ENCODE assay signal across 22 cellular contexts in genomic region chr6:125668071-125668470, GRCh38.
"Had no signal": no experiment of that assay in that cellular context is flagged by ENCODE, and none has a peak within 500 bp of the region (broad histone marks: within the 10 kb centered on the region; RNA-seq: fewer than 3 reads in every experiment).

No MANE protein-coding gene starts in this region.

- DNase-seq: activated B cell treated with CpG ODN at 0.5 μM for 24 hours; activated CD4-positive, alpha-beta T cell treated with anti-CD3 and anti-CD28 coated beads for 36 hours; activated CD4-positive, alpha-beta T cell treated with anti-CD3 and anti-CD28 coated beads, Interleukin-2, amount 50 U/mL, for 4 hours; activated CD8-positive, alpha-beta memory T cell treated with anti-CD3 and anti-CD28 coated beads for 24 hours; activated CD8-positive, alpha-beta memory T cell treated with anti-CD3 and anti-CD28 coated beads, Interleukin-2, amount 50 U/mL, for 4 hours; activated naive CD4-positive, alpha-beta T cell treated with Interleukin-2 at 50 U/mL for 16 hours; activated naive CD8-positive, alpha-beta T cell treated with anti-CD3 and anti-CD28 coated beads for 36 hours; activated T-cell treated with anti-CD3 and anti-CD28 coated beads, Interleukin-2, amount 50 U/mL, for 24 hours; colonic mucosa; heart right ventricle; left lung; stimulated activated CD4-positive, alpha-beta T cell treated with anti-CD3 and anti-CD28 coated beads, Interleukin-2, amount 100 ng/mL, for 48 hours; stimulated activated CD8-positive, alpha-beta memory T cell treated with anti-CD3 and anti-CD28 coated beads, Interleukin-4, amount 100 ng/mL, for 48 hours; stimulated activated naive B cell treated with anti-CD40 and anti-IgM and Interleukin-4, amounts not matched to agents 10 μg/mL and 1 μg/mL and 100 μg/mL, for 72 hours; SW 1271; T-helper 17 cell; upper lobe of right lung had no signal

- H3K27ac ChIP-seq: breast epithelium, colonic mucosa, epithelial cell of prostate, gastroesophageal sphincter, heart right ventricle, left lung, neutrophil, parathyroid adenoma, upper lobe of right lung had no signal

- H3K4me3 ChIP-seq: breast epithelium, colonic mucosa, gastroesophageal sphincter, heart right ventricle, left lung, upper lobe of right lung had no signal

- H3K27me3 ChIP-seq: breast epithelium, colonic mucosa, gastroesophageal sphincter, heart right ventricle, left lung, neutrophil, upper lobe of right lung had no signal
